ENCODE assay signal across 10 cellular contexts in genomic region chrX:1673337-1673736, GRCh38. TPM values are rescaled to one million over a fixed set of nuclear protein-coding genes. Genes with fewer than 3 reads are reported as not detected.
DNase-seq lines count a peak whose midpoint lies in the region; ATAC-seq and TF ChIP-seq lines count a peak whose summit lies in the region.
"Had no signal": no experiment of that assay in that cellular context is flagged by ENCODE, and none has a peak within 500 bp of the region (broad histone marks: within the 10 kb centered on the region; RNA-seq: fewer than 3 reads in every experiment).

No MANE protein-coding gene starts in this region.

- POLR2A ChIA-PET in BJ (lab: Charles Lee): no interaction called here

- H3K4me1 ChIP-seq in endodermal cell (ENCODE audit: control insufficient read depth, insufficient read depth, low read length): no peaks in the 10 kb centered on the region

- H3K27me3 Mint-ChIP-seq in T-helper 17 cell (no peaks in the 10 kb centered on the region), endodermal cell (ENCODE audit: insufficient read depth) (no peaks in the 10 kb centered on the region)
- H3K27me3 Mint-ChIP-seq: IgD-negative memory B cell had no signal

- H3K4me3 Mint-ChIP-seq in T-helper 17 cell (no peak overlapping the region), endodermal cell (no peak overlapping the region)
- H3K4me3 Mint-ChIP-seq: IgD-negative memory B cell had no signal

- no peak overlapping the region for H3K4me3 ChIP-seq in BJ (ENCODE audit: low read depth, low read length)
- no peak overlapping the region for H3K4me3 ChIP-seq in endodermal cell (ENCODE audit: low read length)
- no peak overlapping the region for H3K4me3 ChIP-seq in coronary artery

- no peak overlapping the region for H3K27ac ChIP-seq in endodermal cell (ENCODE audit: low read depth, low read length)
- H3K27ac ChIP-seq in coronary artery: no peak overlapping the region

- peaks cover 2% of the 10 kb centered on the region for H3K9me3 Mint-ChIP-seq in endodermal cell

- DNase-seq in BJ (ENCODE audit: low read depth) (no peak), T-helper 17 cell (peak in 1 of 3 donors; percentile 38), endodermal cell (peak; percentile 76), sciatic nerve (ENCODE audit: low spot score) (peak; percentile 34), coronary artery (ENCODE audit: low spot score) (no peak)

- no peaks in the 10 kb centered on the region for H3K9me3 ChIP-seq in T-helper 17 cell (ENCODE audit: control insufficient read depth, low read length, poor library complexity, severe bottlenecking)
- no peaks in the 10 kb centered on the region for H3K9me3 ChIP-seq in endodermal cell (ENCODE audit: control insufficient read depth, low read length)

- 85 to 87% methylated on average over 7 of the region's 7 CpGs for WGBS in endodermal cell (ENCODE audit: insufficient coverage in 1 of 2, insufficient read length in 1 of 2), 2 experiments

- H3K27me3 ChIP-seq in BJ (ENCODE audit: control insufficient read depth, insufficient read depth, low read length): no peaks in the 10 kb centered on the region
- no peaks in the 10 kb centered on the region for H3K27me3 ChIP-seq in endodermal cell (ENCODE audit: control insufficient read depth, insufficient read depth, low read length, poor library complexity, severe bottlenecking)

- H3K27ac Mint-ChIP-seq in T-helper 17 cell (no peak overlapping the region), endodermal cell (no peak overlapping the region)
- H3K27ac Mint-ChIP-seq: IgD-negative memory B cell had no signal

- H3K36me3 ChIP-seq in BJ (ENCODE audit: control insufficient read depth, insufficient read depth, low read length): no peaks in the 10 kb centered on the region
- H3K36me3 ChIP-seq in endodermal cell (ENCODE audit: control insufficient read depth, insufficient read depth, low read length): no peaks in the 10 kb centered on the region

- intact Hi-C loops in sciatic nerve (cut with DNase I): no loop called here

- CTCF ChIA-PET in BJ (lab: Yijun Ruan, JAX): no interaction called here

- H3K4me1 Mint-ChIP-seq in T-helper 17 cell (peaks cover 4% of the 10 kb centered on the region), endodermal cell (no peaks in the 10 kb centered on the region)

- H3K9ac ChIP-seq in endodermal cell (ENCODE audit: extremely low read depth, low read length, poor library complexity, severe bottlenecking): no peak overlapping the region

- H3K36me3 Mint-ChIP-seq in T-helper 17 cell (ENCODE audit: low read depth): no peaks in the 10 kb centered on the region
- no peaks in the 10 kb centered on the region for H3K36me3 Mint-ChIP-seq in endodermal cell (ENCODE audit: low read depth)

- TF ChIP-seq CTCF in BJ (IDR thresholded peaks at IDR 0.05; ENCODE audit: insufficient read depth, low read depth, low read length): peak; percentile 70
- TF ChIP-seq CTCF in endodermal cell (conservative IDR thresholded peaks at IDR 0.05): peak; percentile 87
- TF ChIP-seq CTCF in coronary artery (IDR thresholded peaks at IDR 0.05): no peak

- ATAC-seq in GM19455 (IDR thresholded peaks at IDR 0.05; ENCODE audit: unreplicated experiment) (peak; percentile 59), T-helper 17 cell (peak; percentile 61), sciatic nerve (no peak), GM21737 (IDR thresholded peaks at IDR 0.05; ENCODE audit: unreplicated experiment) (no peak), HG02840 (IDR thresholded peaks at IDR 0.05; ENCODE audit: low FRiP score, unreplicated experiment) (no peak)

RNA-seq across cellular contexts. Expression of gene ASMT, which starts 58.5 kb away (rescaled TPM):
- polyA plus RNA-seq in BJ (2011; rRNA removed): not detected in 2 replicates
- not detected in 2 replicates for polyA minus RNA-seq in BJ (2011; rRNA and poly(A)+ RNA removed)
- total RNA-seq in T-helper 17 cell: under 1 TPM; 0.52 to 0.57 TPM
- not detected for total RNA-seq in endodermal cell
- 0.68 TPM for polyA plus RNA-seq in endodermal cell (2013, experiment 1 of 2)
- polyA plus RNA-seq in endodermal cell (2013, experiment 2 of 2): 0.83 TPM
- 0.89 TPM for total RNA-seq in sciatic nerve
- total RNA-seq: lower leg skin had no signal

Comparison
In these comparisons a context has a peak if more than half of its experiments do, and no peak if none do; other contexts are left out.
1. DNase-seq: peak in endodermal cell (single experiment) and sciatic nerve (single experiment); none in BJ (single experiment) and coronary artery (single experiment).
2. ATAC-seq: peak in GM19455 (single experiment) and T-helper 17 cell (single experiment); none in sciatic nerve (single experiment), GM21737 (single experiment) and HG02840 (single experiment).